Comparison of ENCODE assay signal across 1 cellular context in the genomic region with DNA sequence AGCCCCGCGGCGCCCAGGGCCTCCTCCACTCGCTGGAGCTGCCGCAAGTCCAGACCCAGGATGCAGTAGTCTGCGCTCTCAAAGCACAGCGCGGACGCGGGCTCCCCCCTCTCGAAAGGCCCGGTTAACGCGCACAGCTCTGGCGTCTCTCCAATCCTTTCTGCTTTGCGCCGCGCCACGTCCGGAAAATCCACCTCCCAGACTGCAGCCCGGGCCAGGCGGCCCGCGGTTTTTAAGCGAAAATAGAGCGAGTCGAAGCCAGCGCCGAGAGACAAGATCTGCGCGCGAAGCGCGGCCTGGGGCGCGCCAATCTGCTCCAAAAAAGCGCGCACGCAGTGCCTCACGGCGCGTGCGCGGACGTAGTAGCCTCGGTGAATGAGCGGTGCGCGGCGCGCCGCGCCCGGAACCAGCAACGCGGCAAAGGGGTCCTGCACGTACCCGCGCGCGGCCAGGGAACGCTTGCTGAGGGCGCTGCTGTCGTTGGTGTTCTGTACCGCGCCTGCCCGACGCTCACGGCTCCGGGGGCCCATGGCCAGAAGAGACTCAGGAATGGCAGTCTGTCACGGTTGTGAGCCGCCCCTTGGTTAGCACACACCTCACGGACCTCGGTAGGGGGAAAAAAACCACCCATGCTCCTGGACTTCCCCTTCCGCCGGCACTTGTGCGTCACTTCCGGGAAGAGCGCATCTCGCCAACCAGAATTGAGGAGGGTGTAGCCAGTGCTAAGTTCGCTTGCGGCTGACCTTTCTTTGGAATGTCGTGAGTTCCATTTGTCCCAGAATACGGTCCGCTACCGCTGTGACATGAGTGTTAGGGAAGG.
TF ChIP-seq lines count a peak whose summit lies in the region.

A gene with protein sequence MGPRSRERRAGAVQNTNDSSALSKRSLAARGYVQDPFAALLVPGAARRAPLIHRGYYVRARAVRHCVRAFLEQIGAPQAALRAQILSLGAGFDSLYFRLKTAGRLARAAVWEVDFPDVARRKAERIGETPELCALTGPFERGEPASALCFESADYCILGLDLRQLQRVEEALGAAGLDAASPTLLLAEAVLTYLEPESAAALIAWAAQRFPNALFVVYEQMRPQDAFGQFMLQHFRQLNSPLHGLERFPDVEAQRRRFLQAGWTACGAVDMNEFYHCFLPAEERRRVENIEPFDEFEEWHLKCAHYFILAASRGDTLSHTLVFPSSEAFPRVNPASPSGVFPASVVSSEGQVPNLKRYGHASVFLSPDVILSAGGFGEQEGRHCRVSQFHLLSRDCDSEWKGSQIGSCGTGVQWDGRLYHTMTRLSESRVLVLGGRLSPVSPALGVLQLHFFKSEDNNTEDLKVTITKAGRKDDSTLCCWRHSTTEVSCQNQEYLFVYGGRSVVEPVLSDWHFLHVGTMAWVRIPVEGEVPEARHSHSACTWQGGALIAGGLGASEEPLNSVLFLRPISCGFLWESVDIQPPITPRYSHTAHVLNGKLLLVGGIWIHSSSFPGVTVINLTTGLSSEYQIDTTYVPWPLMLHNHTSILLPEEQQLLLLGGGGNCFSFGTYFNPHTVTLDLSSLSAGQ (minus strand): TSS at position 614 of the 820 bp plus-strand sequence. CDS start 84 bp downstream, at position 530.

TF ChIP-seq in HEK293, 187 proteins besides CTCF, POLR2A, EP300 and RAD21 (continued from another document and continues in another):
- TF ChIP-seq, protein P1, sequence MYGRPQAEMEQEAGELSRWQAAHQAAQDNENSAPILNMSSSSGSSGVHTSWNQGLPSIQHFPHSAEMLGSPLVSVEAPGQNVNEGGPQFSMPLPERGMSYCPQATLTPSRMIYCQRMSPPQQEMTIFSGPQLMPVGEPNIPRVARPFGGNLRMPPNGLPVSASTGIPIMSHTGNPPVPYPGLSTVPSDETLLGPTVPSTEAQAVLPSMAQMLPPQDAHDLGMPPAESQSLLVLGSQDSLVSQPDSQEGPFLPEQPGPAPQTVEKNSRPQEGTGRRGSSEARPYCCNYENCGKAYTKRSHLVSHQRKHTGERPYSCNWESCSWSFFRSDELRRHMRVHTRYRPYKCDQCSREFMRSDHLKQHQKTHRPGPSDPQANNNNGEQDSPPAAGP (tag by site-specific recombination; IDR thresholded peaks at IDR 0.05): 0 out of 2 replicates have a peak, but pooled peaks have one; percentile 33
- TF ChIP-seq ZNF16 (tag by site-specific recombination; IDR thresholded peaks at IDR 0.05; ENCODE audit: low read depth) (no peak), ZNF548 (tag by site-specific recombination; IDR thresholded peaks at IDR 0.05) (no peak), ZNF341 (tag by site-specific recombination; IDR thresholded peaks at IDR 0.05; ENCODE audit: low read depth) (peak; percentile 21; the same call in 1 of the 2 replicates), ZNF138 (tag by site-specific recombination; IDR thresholded peaks at IDR 0.05; ENCODE audit: borderline replicate concordance) (no peak), KLF7 (tag by site-specific recombination; IDR thresholded peaks at IDR 0.05; ENCODE audit: borderline replicate concordance) (no peak), ZNF292 (tag by site-specific recombination; IDR thresholded peaks at IDR 0.05; ENCODE audit: borderline replicate concordance, low read depth) (no peak), ZNF530 (tag by site-specific recombination; IDR thresholded peaks at IDR 0.05; ENCODE audit: low read depth) (no peak), YY1 (tag by site-specific recombination; IDR thresholded peaks at IDR 0.05) (no peak), ZNF157 (tag by site-specific recombination; IDR thresholded peaks at IDR 0.05) (no peak), ZNF791 (tag by site-specific recombination; IDR thresholded peaks at IDR 0.05) (no peak), ZNF248 (tag by site-specific recombination; IDR thresholded peaks at IDR 0.05) (no peak), ZNF302 (tag by site-specific recombination; IDR thresholded peaks at IDR 0.05; ENCODE audit: low read depth) (no peak), HOXC10 (CRISPR knock-in tag; IDR thresholded peaks at IDR 0.05) (no peak), ZNF324 (tag by site-specific recombination; IDR thresholded peaks at IDR 0.05) (no peak), ZBTB17 (tag by site-specific recombination; IDR thresholded peaks at IDR 0.05) (peak; percentile 41; the same call in 1 of the 2 replicates), SCRT1 (tag by site-specific recombination; IDR thresholded peaks at IDR 0.05; ENCODE audit: borderline replicate concordance) (no peak), ZNF707 (tag by site-specific recombination; IDR thresholded peaks at IDR 0.05) (no peak), HOXD13 (CRISPR knock-in tag; IDR thresholded peaks at IDR 0.05; ENCODE audit: borderline replicate concordance) (no peak), ZNF175 (tag by site-specific recombination; IDR thresholded peaks at IDR 0.05) (no peak), ZNF561 (tag by site-specific recombination; IDR thresholded peaks at IDR 0.05; ENCODE audit: borderline replicate concordance) (no peak; the same call in 1 of the 2 replicates), GLI2 (tag by site-specific recombination; IDR thresholded peaks at IDR 0.05; ENCODE audit: borderline replicate concordance, low read depth) (no peak), KLF10 (tag by site-specific recombination; IDR thresholded peaks at IDR 0.05) (no peak; the same call in 1 of the 2 replicates), ZNF433 (tag by site-specific recombination; IDR thresholded peaks at IDR 0.05; ENCODE audit: low read depth) (no peak), EGR2 (tag by site-specific recombination; IDR thresholded peaks at IDR 0.05; ENCODE audit: low read depth) (no peak), ELK4 (IDR thresholded peaks at IDR 0.05; ENCODE audit: borderline replicate concordance, low read depth, low read length) (no peak), ZNF830 (tag by site-specific recombination; IDR thresholded peaks at IDR 0.05; ENCODE audit: low read depth) (no peak), SALL2 (tag by site-specific recombination; IDR thresholded peaks at IDR 0.05; ENCODE audit: borderline replicate concordance) (no peak), ATF2 (tag by site-specific recombination; IDR thresholded peaks at IDR 0.05; ENCODE audit: low read depth) (no peak), INSM2 (tag by site-specific recombination; IDR thresholded peaks at IDR 0.05) (no peak), ZNF266 (tag by site-specific recombination; IDR thresholded peaks at IDR 0.05; ENCODE audit: low read depth) (no peak), ZFHX2 (tag by site-specific recombination; conservative IDR thresholded peaks at IDR 0.05) (no peak), YY2 (tag by site-specific recombination; IDR thresholded peaks at IDR 0.05) (no peak; the same call in 1 of the 2 replicates), ZNF354C (tag by site-specific recombination; IDR thresholded peaks at IDR 0.05; ENCODE audit: borderline replicate concordance, low read depth) (no peak), ZNF155 (tag by site-specific recombination; IDR thresholded peaks at IDR 0.05) (no peak), ZNF335 (tag by site-specific recombination; conservative IDR thresholded peaks at IDR 0.05) (peak; percentile 92)
- TF ChIP-seq, protein P2, sequence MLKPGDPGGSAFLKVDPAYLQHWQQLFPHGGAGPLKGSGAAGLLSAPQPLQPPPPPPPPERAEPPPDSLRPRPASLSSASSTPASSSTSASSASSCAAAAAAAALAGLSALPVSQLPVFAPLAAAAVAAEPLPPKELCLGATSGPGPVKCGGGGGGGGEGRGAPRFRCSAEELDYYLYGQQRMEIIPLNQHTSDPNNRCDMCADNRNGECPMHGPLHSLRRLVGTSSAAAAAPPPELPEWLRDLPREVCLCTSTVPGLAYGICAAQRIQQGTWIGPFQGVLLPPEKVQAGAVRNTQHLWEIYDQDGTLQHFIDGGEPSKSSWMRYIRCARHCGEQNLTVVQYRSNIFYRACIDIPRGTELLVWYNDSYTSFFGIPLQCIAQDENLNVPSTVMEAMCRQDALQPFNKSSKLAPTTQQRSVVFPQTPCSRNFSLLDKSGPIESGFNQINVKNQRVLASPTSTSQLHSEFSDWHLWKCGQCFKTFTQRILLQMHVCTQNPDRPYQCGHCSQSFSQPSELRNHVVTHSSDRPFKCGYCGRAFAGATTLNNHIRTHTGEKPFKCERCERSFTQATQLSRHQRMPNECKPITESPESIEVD (tag by site-specific recombination; IDR thresholded peaks at IDR 0.05): no peak
- TF ChIP-seq, protein P3, sequence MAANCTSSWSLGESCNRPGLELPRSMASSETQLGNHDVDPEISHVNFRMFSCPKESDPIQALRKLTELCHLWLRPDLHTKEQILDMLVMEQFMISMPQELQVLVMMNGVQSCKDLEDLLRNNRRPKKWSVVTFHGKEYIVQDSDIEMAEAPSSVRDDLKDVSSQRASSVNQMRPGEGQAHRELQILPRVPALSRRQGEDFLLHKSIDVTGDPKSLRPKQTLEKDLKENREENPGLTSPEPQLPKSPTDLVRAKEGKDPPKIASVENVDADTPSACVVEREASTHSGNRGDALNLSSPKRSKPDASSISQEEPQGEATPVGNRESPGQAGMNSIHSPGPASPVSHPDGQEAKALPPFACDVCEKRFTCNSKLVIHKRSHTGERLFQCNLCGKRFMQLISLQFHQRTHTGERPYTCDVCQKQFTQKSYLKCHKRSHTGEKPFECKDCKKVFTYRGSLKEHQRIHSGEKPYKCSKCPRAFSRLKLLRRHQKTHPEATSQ (tag by site-specific recombination; IDR thresholded peaks at IDR 0.05): peak; percentile 50; the same call in 1 of the 2 replicates
- TF ChIP-seq, protein P4, sequence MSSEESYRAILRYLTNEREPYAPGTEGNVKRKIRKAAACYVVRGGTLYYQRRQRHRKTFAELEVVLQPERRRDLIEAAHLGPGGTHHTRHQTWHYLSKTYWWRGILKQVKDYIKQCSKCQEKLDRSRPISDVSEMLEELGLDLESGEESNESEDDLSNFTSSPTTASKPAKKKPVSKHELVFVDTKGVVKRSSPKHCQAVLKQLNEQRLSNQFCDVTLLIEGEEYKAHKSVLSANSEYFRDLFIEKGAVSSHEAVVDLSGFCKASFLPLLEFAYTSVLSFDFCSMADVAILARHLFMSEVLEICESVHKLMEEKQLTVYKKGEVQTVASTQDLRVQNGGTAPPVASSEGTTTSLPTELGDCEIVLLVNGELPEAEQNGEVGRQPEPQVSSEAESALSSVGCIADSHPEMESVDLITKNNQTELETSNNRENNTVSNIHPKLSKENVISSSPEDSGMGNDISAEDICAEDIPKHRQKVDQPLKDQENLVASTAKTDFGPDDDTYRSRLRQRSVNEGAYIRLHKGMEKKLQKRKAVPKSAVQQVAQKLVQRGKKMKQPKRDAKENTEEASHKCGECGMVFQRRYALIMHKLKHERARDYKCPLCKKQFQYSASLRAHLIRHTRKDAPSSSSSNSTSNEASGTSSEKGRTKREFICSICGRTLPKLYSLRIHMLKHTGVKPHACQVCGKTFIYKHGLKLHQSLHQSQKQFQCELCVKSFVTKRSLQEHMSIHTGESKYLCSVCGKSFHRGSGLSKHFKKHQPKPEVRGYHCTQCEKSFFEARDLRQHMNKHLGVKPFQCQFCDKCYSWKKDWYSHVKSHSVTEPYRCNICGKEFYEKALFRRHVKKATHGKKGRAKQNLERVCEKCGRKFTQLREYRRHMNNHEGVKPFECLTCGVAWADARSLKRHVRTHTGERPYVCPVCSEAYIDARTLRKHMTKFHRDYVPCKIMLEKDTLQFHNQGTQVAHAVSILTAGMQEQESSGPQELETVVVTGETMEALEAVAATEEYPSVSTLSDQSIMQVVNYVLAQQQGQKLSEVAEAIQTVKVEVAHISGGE (tag by site-specific recombination; conservative IDR thresholded peaks at IDR 0.05; ENCODE audit: low read depth): peak; percentile 97
- TF ChIP-seq, protein P5, sequence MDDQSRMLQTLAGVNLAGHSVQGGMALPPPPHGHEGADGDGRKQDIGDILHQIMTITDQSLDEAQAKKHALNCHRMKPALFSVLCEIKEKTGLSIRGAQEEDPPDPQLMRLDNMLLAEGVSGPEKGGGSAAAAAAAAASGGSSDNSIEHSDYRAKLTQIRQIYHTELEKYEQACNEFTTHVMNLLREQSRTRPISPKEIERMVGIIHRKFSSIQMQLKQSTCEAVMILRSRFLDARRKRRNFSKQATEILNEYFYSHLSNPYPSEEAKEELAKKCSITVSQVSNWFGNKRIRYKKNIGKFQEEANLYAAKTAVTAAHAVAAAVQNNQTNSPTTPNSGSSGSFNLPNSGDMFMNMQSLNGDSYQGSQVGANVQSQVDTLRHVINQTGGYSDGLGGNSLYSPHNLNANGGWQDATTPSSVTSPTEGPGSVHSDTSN (CRISPR knock-in tag; IDR thresholded peaks at IDR 0.05): no peak; the same call in 1 of the 2 replicates
- TF ChIP-seq, protein P6, sequence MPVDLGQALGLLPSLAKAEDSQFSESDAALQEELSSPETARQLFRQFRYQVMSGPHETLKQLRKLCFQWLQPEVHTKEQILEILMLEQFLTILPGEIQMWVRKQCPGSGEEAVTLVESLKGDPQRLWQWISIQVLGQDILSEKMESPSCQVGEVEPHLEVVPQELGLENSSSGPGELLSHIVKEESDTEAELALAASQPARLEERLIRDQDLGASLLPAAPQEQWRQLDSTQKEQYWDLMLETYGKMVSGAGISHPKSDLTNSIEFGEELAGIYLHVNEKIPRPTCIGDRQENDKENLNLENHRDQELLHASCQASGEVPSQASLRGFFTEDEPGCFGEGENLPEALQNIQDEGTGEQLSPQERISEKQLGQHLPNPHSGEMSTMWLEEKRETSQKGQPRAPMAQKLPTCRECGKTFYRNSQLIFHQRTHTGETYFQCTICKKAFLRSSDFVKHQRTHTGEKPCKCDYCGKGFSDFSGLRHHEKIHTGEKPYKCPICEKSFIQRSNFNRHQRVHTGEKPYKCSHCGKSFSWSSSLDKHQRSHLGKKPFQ (tag by site-specific recombination; IDR thresholded peaks at IDR 0.05): no peak
